In the genomic region with DNA sequence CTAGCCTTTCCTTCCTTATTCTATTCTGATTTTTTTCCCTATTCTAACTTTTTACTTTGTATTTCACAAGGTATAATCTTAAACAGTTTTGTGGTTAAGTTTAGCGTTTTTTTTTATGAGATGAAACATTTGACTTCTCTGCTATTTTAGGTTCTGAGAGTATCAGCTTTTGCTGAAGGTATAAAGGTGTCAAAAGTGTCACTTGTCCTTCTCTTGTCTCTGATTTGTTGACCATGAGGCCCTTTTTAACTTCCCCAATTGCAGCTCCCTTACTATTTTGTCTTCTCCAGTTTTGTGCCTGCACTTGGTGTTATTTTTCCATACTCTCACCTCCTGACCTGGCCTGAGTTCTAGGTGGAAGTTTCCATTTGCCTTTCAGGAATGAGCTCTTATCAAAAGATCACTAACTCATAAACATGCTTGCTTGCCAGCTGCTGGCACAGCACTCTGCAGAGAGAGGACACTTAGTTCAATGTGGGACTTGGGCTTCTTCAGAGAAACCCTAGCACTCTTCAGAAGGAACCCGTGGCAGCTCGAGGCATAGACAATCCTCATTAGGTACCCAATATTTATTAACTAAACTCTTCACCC, we compare ENCODE assay signal across 1 cellular context.
TF ChIP-seq lines count a peak whose summit lies in the region.

No MANE protein-coding gene starts in this region.

TF ChIP-seq in HepG2, 621 proteins besides CTCF, POLR2A, EP300 and RAD21 (continued from another document and continues in another):
- TF ChIP-seq, protein P1, sequence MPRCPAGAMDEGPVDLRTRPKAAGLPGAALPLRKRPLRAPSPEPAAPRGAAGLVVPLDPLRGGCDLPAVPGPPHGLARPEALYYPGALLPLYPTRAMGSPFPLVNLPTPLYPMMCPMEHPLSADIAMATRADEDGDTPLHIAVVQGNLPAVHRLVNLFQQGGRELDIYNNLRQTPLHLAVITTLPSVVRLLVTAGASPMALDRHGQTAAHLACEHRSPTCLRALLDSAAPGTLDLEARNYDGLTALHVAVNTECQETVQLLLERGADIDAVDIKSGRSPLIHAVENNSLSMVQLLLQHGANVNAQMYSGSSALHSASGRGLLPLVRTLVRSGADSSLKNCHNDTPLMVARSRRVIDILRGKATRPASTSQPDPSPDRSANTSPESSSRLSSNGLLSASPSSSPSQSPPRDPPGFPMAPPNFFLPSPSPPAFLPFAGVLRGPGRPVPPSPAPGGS (CRISPR knock-in tag; IDR thresholded peaks at IDR 0.05), result no peak
- TF ChIP-seq ZNF747 (CRISPR knock-in tag; IDR thresholded peaks at IDR 0.05; ENCODE audit: borderline replicate concordance) (no peak), ZNF572 (CRISPR knock-in tag; IDR thresholded peaks at IDR 0.05) (no peak), DPF2 (CRISPR knock-in tag; IDR thresholded peaks at IDR 0.05; ENCODE audit: borderline replicate concordance, low read depth) (no peak), ZNF768 (CRISPR knock-in tag; IDR thresholded peaks at IDR 0.05) (no peak), ZKSCAN5 (CRISPR knock-in tag; IDR thresholded peaks at IDR 0.05) (peak; percentile 51; the same call in 1 of the 2 replicates), NR2F6 (IDR thresholded peaks at IDR 0.05) (peak; percentile 59), NR2F6 (CRISPR knock-in tag; IDR thresholded peaks at IDR 0.05) (peak; percentile 76), PRDM15 (CRISPR knock-in tag; IDR thresholded peaks at IDR 0.05) (no peak), HNF4A (CRISPR knock-in tag; IDR thresholded peaks at IDR 0.05) (peak; percentile 26; the same call in 1 of the 2 replicates), RBAK (CRISPR knock-in tag; IDR thresholded peaks at IDR 0.05) (no peak), GLMP (CRISPR knock-in tag; IDR thresholded peaks at IDR 0.05; ENCODE audit: borderline replicate concordance) (no peak), HNRNPK (IDR thresholded peaks at IDR 0.05; ENCODE audit: low read depth, low read length, poor library complexity, severe bottlenecking) (no peak), NFIC (IDR thresholded peaks at IDR 0.05; ENCODE audit: low read length) (peak; percentile 24; the same call in 1 of the 2 replicates), RFX3 (CRISPR knock-in tag; IDR thresholded peaks at IDR 0.05) (no peak), ZNF740 (CRISPR knock-in tag; IDR thresholded peaks at IDR 0.05) (no peak), FOXK1 (CRISPR knock-in tag; IDR thresholded peaks at IDR 0.05; ENCODE audit: borderline replicate concordance, low read depth) (peak; percentile 63; the same call in 1 of the 2 replicates), HDAC1 (CRISPR knock-in tag; IDR thresholded peaks at IDR 0.05) (no peak), ZKSCAN8 (CRISPR knock-in tag; IDR thresholded peaks at IDR 0.05; ENCODE audit: borderline replicate concordance) (0 out of 2 replicates have a peak, but pooled peaks have one; percentile 45), NFE2L1 (CRISPR knock-in tag; IDR thresholded peaks at IDR 0.05; ENCODE audit: borderline replicate concordance) (no peak), NR2C2 (CRISPR knock-in tag; IDR thresholded peaks at IDR 0.05; ENCODE audit: borderline replicate concordance) (no peak), ZBTB38 (CRISPR knock-in tag; IDR thresholded peaks at IDR 0.05) (no peak), ZFAT (CRISPR knock-in tag; conservative IDR thresholded peaks at IDR 0.05) (no peak), GATA4 (IDR thresholded peaks at IDR 0.05; ENCODE audit: borderline replicate concordance, low read depth) (no peak), POLR2G (IDR thresholded peaks at IDR 0.05; ENCODE audit: low read depth, low read length) (peak; percentile 42; the same call in 1 of the 2 replicates), MIER3 (CRISPR knock-in tag; IDR thresholded peaks at IDR 0.05; ENCODE audit: borderline replicate concordance) (no peak), BRD4 (CRISPR knock-in tag; IDR thresholded peaks at IDR 0.05) (no peak), ZNF720 (CRISPR knock-in tag; IDR thresholded peaks at IDR 0.05) (no peak), SAFB2 (CRISPR knock-in tag; IDR thresholded peaks at IDR 0.05; ENCODE audit: borderline replicate concordance, low read depth) (no peak), EHMT2 (IDR thresholded peaks at IDR 0.05; ENCODE audit: borderline replicate concordance, low read depth, low read length) (no peak), MYPOP (CRISPR knock-in tag; IDR thresholded peaks at IDR 0.05) (no peak), ELF3 (CRISPR knock-in tag; IDR thresholded peaks at IDR 0.05) (no peak), IRF2 (CRISPR knock-in tag; IDR thresholded peaks at IDR 0.05) (no peak; the same call in 1 of the 2 replicates), BORCS8-MEF2B (CRISPR knock-in tag; IDR thresholded peaks at IDR 0.05) (no peak), ZNF121 (CRISPR knock-in tag; IDR thresholded peaks at IDR 0.05) (no peak), ZNF558 (CRISPR knock-in tag; IDR thresholded peaks at IDR 0.05; ENCODE audit: borderline replicate concordance) (no peak), ZNF788 (CRISPR knock-in tag; IDR thresholded peaks at IDR 0.05; ENCODE audit: borderline replicate concordance) (no peak), DDIT3 (CRISPR knock-in tag; IDR thresholded peaks at IDR 0.05) (no peak), RARA (CRISPR knock-in tag; IDR thresholded peaks at IDR 0.05) (peak; percentile 74), DMAP1 (CRISPR knock-in tag; IDR thresholded peaks at IDR 0.05) (no peak), TEAD3 (CRISPR knock-in tag; optimal IDR thresholded peaks at IDR 0.05; ENCODE audit: borderline replicate concordance) (peak; percentile 33)
- TF ChIP-seq, protein P2, sequence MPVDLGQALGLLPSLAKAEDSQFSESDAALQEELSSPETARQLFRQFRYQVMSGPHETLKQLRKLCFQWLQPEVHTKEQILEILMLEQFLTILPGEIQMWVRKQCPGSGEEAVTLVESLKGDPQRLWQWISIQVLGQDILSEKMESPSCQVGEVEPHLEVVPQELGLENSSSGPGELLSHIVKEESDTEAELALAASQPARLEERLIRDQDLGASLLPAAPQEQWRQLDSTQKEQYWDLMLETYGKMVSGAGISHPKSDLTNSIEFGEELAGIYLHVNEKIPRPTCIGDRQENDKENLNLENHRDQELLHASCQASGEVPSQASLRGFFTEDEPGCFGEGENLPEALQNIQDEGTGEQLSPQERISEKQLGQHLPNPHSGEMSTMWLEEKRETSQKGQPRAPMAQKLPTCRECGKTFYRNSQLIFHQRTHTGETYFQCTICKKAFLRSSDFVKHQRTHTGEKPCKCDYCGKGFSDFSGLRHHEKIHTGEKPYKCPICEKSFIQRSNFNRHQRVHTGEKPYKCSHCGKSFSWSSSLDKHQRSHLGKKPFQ (CRISPR knock-in tag; IDR thresholded peaks at IDR 0.05; ENCODE audit: insufficient replicate concordance), result no peak
- TF ChIP-seq, protein P3, sequence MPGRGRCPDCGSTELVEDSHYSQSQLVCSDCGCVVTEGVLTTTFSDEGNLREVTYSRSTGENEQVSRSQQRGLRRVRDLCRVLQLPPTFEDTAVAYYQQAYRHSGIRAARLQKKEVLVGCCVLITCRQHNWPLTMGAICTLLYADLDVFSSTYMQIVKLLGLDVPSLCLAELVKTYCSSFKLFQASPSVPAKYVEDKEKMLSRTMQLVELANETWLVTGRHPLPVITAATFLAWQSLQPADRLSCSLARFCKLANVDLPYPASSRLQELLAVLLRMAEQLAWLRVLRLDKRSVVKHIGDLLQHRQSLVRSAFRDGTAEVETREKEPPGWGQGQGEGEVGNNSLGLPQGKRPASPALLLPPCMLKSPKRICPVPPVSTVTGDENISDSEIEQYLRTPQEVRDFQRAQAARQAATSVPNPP (CRISPR knock-in tag; IDR thresholded peaks at IDR 0.05), result no peak
- TF ChIP-seq, protein P4, sequence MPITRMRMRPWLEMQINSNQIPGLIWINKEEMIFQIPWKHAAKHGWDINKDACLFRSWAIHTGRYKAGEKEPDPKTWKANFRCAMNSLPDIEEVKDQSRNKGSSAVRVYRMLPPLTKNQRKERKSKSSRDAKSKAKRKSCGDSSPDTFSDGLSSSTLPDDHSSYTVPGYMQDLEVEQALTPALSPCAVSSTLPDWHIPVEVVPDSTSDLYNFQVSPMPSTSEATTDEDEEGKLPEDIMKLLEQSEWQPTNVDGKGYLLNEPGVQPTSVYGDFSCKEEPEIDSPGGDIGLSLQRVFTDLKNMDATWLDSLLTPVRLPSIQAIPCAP (CRISPR knock-in tag; IDR thresholded peaks at IDR 0.05; ENCODE audit: low read depth), result no peak
- TF ChIP-seq, protein P5, sequence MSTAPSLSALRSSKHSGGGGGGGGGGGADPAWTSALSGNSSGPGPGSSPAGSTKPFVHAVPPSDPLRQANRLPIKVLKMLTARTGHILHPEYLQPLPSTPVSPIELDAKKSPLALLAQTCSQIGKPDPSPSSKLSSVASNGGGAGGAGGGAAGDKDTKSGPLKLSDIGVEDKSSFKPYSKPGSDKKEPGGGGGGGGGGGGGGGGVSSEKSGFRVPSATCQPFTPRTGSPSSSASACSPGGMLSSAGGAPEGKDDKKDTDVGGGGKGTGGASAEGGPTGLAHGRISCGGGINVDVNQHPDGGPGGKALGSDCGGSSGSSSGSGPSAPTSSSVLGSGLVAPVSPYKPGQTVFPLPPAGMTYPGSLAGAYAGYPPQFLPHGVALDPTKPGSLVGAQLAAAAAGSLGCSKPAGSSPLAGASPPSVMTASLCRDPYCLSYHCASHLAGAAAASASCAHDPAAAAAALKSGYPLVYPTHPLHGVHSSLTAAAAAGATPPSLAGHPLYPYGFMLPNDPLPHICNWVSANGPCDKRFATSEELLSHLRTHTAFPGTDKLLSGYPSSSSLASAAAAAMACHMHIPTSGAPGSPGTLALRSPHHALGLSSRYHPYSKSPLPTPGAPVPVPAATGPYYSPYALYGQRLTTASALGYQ (CRISPR knock-in tag; IDR thresholded peaks at IDR 0.05), result no peak
- TF ChIP-seq, protein P6, sequence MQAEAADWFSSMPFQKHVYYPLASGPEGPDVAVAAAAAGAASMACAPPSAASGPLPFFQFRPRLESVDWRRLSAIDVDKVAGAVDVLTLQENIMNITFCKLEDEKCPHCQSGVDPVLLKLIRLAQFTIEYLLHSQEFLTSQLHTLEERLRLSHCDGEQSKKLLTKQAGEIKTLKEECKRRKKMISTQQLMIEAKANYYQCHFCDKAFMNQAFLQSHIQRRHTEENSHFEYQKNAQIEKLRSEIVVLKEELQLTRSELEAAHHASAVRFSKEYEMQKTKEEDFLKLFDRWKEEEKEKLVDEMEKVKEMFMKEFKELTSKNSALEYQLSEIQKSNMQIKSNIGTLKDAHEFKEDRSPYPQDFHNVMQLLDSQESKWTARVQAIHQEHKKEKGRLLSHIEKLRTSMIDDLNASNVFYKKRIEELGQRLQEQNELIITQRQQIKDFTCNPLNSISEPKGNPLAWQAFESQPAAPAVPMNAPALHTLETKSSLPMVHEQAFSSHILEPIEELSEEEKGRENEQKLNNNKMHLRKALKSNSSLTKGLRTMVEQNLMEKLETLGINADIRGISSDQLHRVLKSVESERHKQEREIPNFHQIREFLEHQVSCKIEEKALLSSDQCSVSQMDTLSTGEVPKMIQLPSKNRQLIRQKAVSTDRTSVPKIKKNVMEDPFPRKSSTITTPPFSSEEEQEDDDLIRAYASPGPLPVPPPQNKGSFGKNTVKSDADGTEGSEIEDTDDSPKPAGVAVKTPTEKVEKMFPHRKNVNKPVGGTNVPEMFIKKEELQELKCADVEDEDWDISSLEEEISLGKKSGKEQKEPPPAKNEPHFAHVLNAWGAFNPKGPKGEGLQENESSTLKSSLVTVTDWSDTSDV (CRISPR knock-in tag; IDR thresholded peaks at IDR 0.05), result no peak
- TF ChIP-seq, protein P7, sequence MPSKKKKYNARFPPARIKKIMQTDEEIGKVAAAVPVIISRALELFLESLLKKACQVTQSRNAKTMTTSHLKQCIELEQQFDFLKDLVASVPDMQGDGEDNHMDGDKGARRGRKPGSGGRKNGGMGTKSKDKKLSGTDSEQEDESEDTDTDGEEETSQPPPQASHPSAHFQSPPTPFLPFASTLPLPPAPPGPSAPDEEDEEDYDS (CRISPR knock-in tag; IDR thresholded peaks at IDR 0.05), result peak; percentile 32; the same call in 1 of the 2 replicates
